11 cellular contexts compared by ENCODE assay signal in genomic region chr11:129973068-129973467, GRCh38. TPM values are rescaled to one million over a fixed set of nuclear protein-coding genes. Genes with fewer than 3 reads are reported as not detected.
DNase-seq lines count a peak whose midpoint lies in the region; ATAC-seq and TF ChIP-seq lines count a peak whose summit lies in the region.
"Had no signal": no experiment of that assay in that cellular context is flagged by ENCODE, and none has a peak within 500 bp of the region (broad histone marks: within the 10 kb centered on the region; RNA-seq: fewer than 3 reads in every experiment).

No MANE protein-coding gene starts in this region.

- no peaks in the 10 kb centered on the region for H3K36me3 ChIP-seq in SU-DHL-6 (ENCODE audit: low read length)

- H3K27ac ChIP-seq in SU-DHL-6 (ENCODE audit: low read depth, low read length): peak overlapping the region; percentile 99

- DNase-seq in G401 (ENCODE audit: low spot score) (peak; percentile 56), cerebellum (ENCODE audit: low spot score) (no peak), iPS-NIHi7 (ENCODE audit: extremely low spot score) (no peak), glomerular visceral epithelial cell (ENCODE audit: extremely low spot score) (no peak)
- DNase-seq: activated effector memory CD4-positive, alpha-beta T cell treated with Interleukin-2 at 50 U/mL for 16 hours; stimulated activated naive CD8-positive, alpha-beta T cell treated with anti-CD3 and anti-CD28 coated beads, Interleukin-15, Interleukin-2, amounts not matched to agents 100 U/mL and 50 U/mL, for 24 hours; T-cell had no signal

- no peak for TF ChIP-seq CTCF in SU-DHL-6 (IDR thresholded peaks at IDR 0.05; ENCODE audit: insufficient read depth, low read length, poor library complexity, severe bottlenecking)

- no peaks in the 10 kb centered on the region for H3K27me3 ChIP-seq in SU-DHL-6 (ENCODE audit: low read length)

- in situ Hi-C loops in G401 (cut with HindIII; ENCODE audit: low sequenced_read_pairs): no loop called here

- H4K20me1 ChIP-seq in SU-DHL-6 (ENCODE audit: low read depth, low read length): no peaks in the 10 kb centered on the region

- H3K4me3 ChIP-seq in SU-DHL-6 (ENCODE audit: insufficient read depth, low read length, poor library complexity, severe bottlenecking): peak overlapping the region; percentile 9

- H3K4me2 ChIP-seq in SU-DHL-6 (ENCODE audit: low read depth, low read length, poor library complexity, severe bottlenecking): peak overlapping the region; percentile 75

- no peaks in the 10 kb centered on the region for H3K9me3 ChIP-seq in SU-DHL-6 (ENCODE audit: insufficient read depth, low read length)

- peak overlapping the region; percentile 60 for H3K9ac ChIP-seq in SU-DHL-6 (ENCODE audit: low read length)

- H2AFZ ChIP-seq in SU-DHL-6 (ENCODE audit: low read depth, low read length, severe bottlenecking): no peak overlapping the region

- H3F3A ChIP-seq in SU-DHL-6 (ENCODE audit: insufficient read depth): peaks cover 27% of the 10 kb centered on the region

- no peaks in the 10 kb centered on the region for H3K79me2 ChIP-seq in SU-DHL-6 (ENCODE audit: insufficient read depth, low read length)

- peak; percentile 62 for ATAC-seq in GM21367 (IDR thresholded peaks at IDR 0.05; ENCODE audit: unreplicated experiment)
- ATAC-seq in HG03280 (IDR thresholded peaks at IDR 0.05; ENCODE audit: unreplicated experiment): peak; percentile 77
- no peak for ATAC-seq in GM19397 (IDR thresholded peaks at IDR 0.05; ENCODE audit: unreplicated experiment)
- ATAC-seq: stimulated activated naive CD8-positive, alpha-beta T cell treated with anti-CD3 and anti-CD28 coated beads, Interleukin-15, Interleukin-2, amounts not matched to agents 100 U/mL and 50 U/mL, for 24 hours; T-cell had no signal

- no peaks in the 10 kb centered on the region for H3K9me2 ChIP-seq in SU-DHL-6 (replicated peaks; ENCODE audit: insufficient read depth, low read length)

RNA-seq across cellular contexts. Expression of gene PRDM10, which starts 29.6 kb away (rescaled TPM):
- 3.0 and 5.6 TPM in 2 replicates for total RNA-seq in G401 (2014; rRNA removed; shearing (Covaris generic))
- total RNA-seq in cerebellum: 14.2 TPM
